In the genomic region with DNA sequence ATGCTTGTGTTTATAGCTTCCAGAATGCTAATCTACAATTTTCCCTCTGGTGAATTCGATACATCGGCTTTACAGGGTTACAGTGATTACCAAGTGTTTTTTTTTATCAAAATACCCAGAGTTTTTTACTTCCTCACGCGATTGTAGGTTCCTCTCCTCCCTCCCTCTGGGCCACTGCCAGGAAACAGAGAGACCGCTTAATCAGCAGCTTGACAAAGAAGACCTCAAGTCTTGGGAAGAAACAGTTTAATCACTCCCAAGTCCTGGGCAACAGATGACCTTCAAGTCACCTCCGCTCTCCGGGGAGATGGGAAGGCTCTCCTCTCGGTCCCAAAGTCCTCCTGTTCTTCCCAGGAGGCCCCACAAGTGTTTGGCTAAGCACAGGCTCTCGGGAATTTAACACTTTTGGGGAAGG, we compare ENCODE assay signal across 12 cellular contexts. TPM values are rescaled to one million over a fixed set of nuclear protein-coding genes. Genes with fewer than 3 reads are reported as not detected.
DNase-seq lines count a peak whose midpoint lies in the region; ATAC-seq and TF ChIP-seq lines count a peak whose summit lies in the region.
"Had no signal": no experiment of that assay in that cellular context is flagged by ENCODE, and none has a peak within 500 bp of the region (broad histone marks: within the 10 kb centered on the region; RNA-seq: fewer than 3 reads in every experiment).

No MANE protein-coding gene starts in this region.

- BruUV-seq in Caco-2 (replicated peaks; lab: Mats Ljungman, UMichigan): no TSS peak

- H3K4me1 ChIP-seq in Caco-2: peaks cover 31% of the 10 kb centered on the region

- no peak overlapping the region for H3K4me3 ChIP-seq in Caco-2 (ENCODE audit: low read depth, low read length)

- POLR2A ChIA-PET in Caco-2 (lab: Charles Lee): no interaction called here

- H3K36me3 ChIP-seq in Caco-2 (ENCODE audit: control insufficient read depth, insufficient read depth, low read length): no peaks in the 10 kb centered on the region

- no peak for TF ChIP-seq CTCF in Caco-2 (IDR thresholded peaks at IDR 0.05; ENCODE audit: insufficient read depth in 1 of 2, low read depth in 1 of 2, low read length in 1 of 2, severe bottlenecking in 1 of 2, unreplicated experiment in 1 of 2)

- H3K4me3 Mint-ChIP-seq in Caco-2 (ENCODE audit: unreplicated experiment): no peak overlapping the region

- no peaks in the 10 kb centered on the region for H3K27me3 Mint-ChIP-seq in Caco-2 (ENCODE audit: insufficient read depth, unreplicated experiment)

- peak; percentile 53 to 63 for ATAC-seq in left cardiac atrium
- ATAC-seq: HCT116 had no signal

- H3K9me3 Mint-ChIP-seq in Caco-2 (ENCODE audit: unreplicated experiment): no peaks in the 10 kb centered on the region
- H3K9me3 Mint-ChIP-seq: activated T-helper 2 cell treated with anti-CD3 and anti-CD28 coated beads, Interferon-gamma antibody, Interleukin-2, Interleukin-4, amounts not matched to agents 10 μg/mL and 5 μg/mL and 100 μg/mL, durations not matched to agents 14 hours and 24 hours and 36 hours had no signal

- DNase-seq in Caco-2: no peak
- peak; percentile 57 for DNase-seq in UCSD-AML1 (lab: John Stamatoyannopoulos, UW; ENCODE audit: unreplicated experiment)
- peak; percentile 87 for DNase-seq in left cardiac atrium
- DNase-seq in pons (ENCODE audit: low spot score): peak; percentile 85
- DNase-seq in NCI-H187 (lab: John Stamatoyannopoulos, UW): no peak
- no peak for DNase-seq in NCI-H1930 (lab: John Stamatoyannopoulos, UW)
- DNase-seq in stimulated activated CD4-positive, alpha-beta T cell treated with anti-CD3 and anti-CD28 coated beads, Interleukin-15, amount 100 ng/mL, for 24 hours: no peak
- DNase-seq in NCI-H2107 (lab: John Stamatoyannopoulos, UW): no peak

- intact Hi-C loops in Caco-2 (cut with micrococcal nuclease; ENCODE audit: unreplicated experiment): no loop called here
- intact Hi-C loops in left cardiac atrium (cut with DNase I): no loop called here

- H3K9me3 ChIP-seq in Caco-2: no peaks in the 10 kb centered on the region

- peaks cover 72% of the 10 kb centered on the region for H3K36me3 Mint-ChIP-seq in Caco-2 (ENCODE audit: insufficient read depth, unreplicated experiment)

- no peaks in the 10 kb centered on the region for H3K27me3 ChIP-seq in Caco-2 (replicated peaks; ENCODE audit: control insufficient read depth, insufficient read depth, low read length)

- CTCF ChIA-PET in Caco-2 (lab: Charles Lee): no interaction called here

- no peaks in the 10 kb centered on the region for H3K4me1 Mint-ChIP-seq in Caco-2 (ENCODE audit: low read depth, unreplicated experiment)

- H3K27ac Mint-ChIP-seq in Caco-2 (ENCODE audit: unreplicated experiment): peak overlapping the region; percentile 44
- H3K27ac Mint-ChIP-seq: activated T-helper 2 cell treated with anti-CD3 and anti-CD28 coated beads, Interferon-gamma antibody, Interleukin-2, Interleukin-4, amounts not matched to agents 10 μg/mL and 5 μg/mL and 100 μg/mL, durations not matched to agents 14 hours and 24 hours and 36 hours had no signal

RNA-seq across cellular contexts. Expression of a gene that starts 23.5 kb away (rescaled TPM):
- total RNA-seq in Caco-2 (2022) (38.8 and 39.3 TPM in 2 replicates), left cardiac atrium (10 to 100 TPM; 13.2 to 13.3 TPM)
- total RNA-seq: activated T-helper 2 cell treated with anti-CD3 and anti-CD28 coated beads, Interferon-gamma antibody, Interleukin-2, Interleukin-4, amounts not matched to agents 10 μg/mL and 5 μg/mL and 100 μg/mL, durations not matched to agents 14 hours and 24 hours and 36 hours had no signal

RNA-seq across cellular contexts. Expression of a gene that starts 33.7 kb away (rescaled TPM):
- total RNA-seq in Caco-2 (2022): 0.21 and 0.50 TPM in 2 replicates
- total RNA-seq in left cardiac atrium: 10 to 100 TPM in 1 of 2 donors, 1 to 10 TPM in 1; 4.7 to 11.7 TPM
- total RNA-seq: activated T-helper 2 cell treated with anti-CD3 and anti-CD28 coated beads, Interferon-gamma antibody, Interleukin-2, Interleukin-4, amounts not matched to agents 10 μg/mL and 5 μg/mL and 100 μg/mL, durations not matched to agents 14 hours and 24 hours and 36 hours; mesenteric fat pad had no signal

RNA-seq across cellular contexts. Expression of a gene that starts 47.4 kb away (rescaled TPM):
- total RNA-seq in Caco-2 (2022): not detected in 2 replicates
- total RNA-seq in left cardiac atrium: not detected
- total RNA-seq: activated T-helper 2 cell treated with anti-CD3 and anti-CD28 coated beads, Interferon-gamma antibody, Interleukin-2, Interleukin-4, amounts not matched to agents 10 μg/mL and 5 μg/mL and 100 μg/mL, durations not matched to agents 14 hours and 24 hours and 36 hours; mesenteric fat pad; temporal lobe had no signal

RNA-seq across cellular contexts. Expression of a gene that starts 52.6 kb away (rescaled TPM):
- total RNA-seq in Caco-2 (2022) (44.5 and 47.4 TPM in 2 replicates), left cardiac atrium (10 to 100 TPM; 17.6 to 34.9 TPM)

Comparison
In these comparisons a context has a peak if more than half of its experiments do, and no peak if none do; other contexts are left out.
1. DNase-seq: peak in UCSD-AML1 (single experiment), left cardiac atrium (single experiment) and pons (single experiment); none in Caco-2 (0 of 2), NCI-H187 (0 of 2), NCI-H1930 (0 of 2), stimulated activated CD4-positive, alpha-beta T cell treated with anti-CD3 and anti-CD28 coated beads, Interleukin-15, amount 100 ng/mL, for 24 hours (single experiment) and NCI-H2107 (single experiment).